In genomic region chr3:195184716-195185421, GRCh38 we compare ENCODE assay signal across 19 cellular contexts.
DNase-seq lines count a peak whose midpoint lies in the region; ATAC-seq, FAIRE-seq and TF ChIP-seq lines count a peak whose summit lies in the region.
"Had no signal": no experiment of that assay in that cellular context is flagged by ENCODE, and none has a peak within 500 bp of the region (broad histone marks: within the 10 kb centered on the region; RNA-seq: fewer than 3 reads in every experiment).

No MANE protein-coding gene starts in this region.

- H3K4me1 Mint-ChIP-seq in CD4-positive, CD25-positive, alpha-beta regulatory T cell: peaks cover 24 to 65% (median 55%) of the 10 kb centered on the region in 4 donors
- H3K4me1 Mint-ChIP-seq in H9 (peaks cover 55 to 66% of the 10 kb centered on the region in 2 experiments), endodermal cell (peaks cover 32% of the 10 kb centered on the region)

- no peak overlapping the region for H3K4me2 ChIP-seq in H9 (ENCODE audit: insufficient read depth, insufficient read length, low read length)

- peaks cover 3% of the 10 kb centered on the region for H3K36me3 Mint-ChIP-seq in CD4-positive, CD25-positive, alpha-beta regulatory T cell
- H3K36me3 Mint-ChIP-seq in H9 (ENCODE audit: insufficient read depth in 1 of 3, low read depth in 3 of 3) (peaks cover 0 to 4% (median 4%) of the 10 kb centered on the region in 3 experiments; a peak in 4 of 7 replicates), endodermal cell (ENCODE audit: low read depth) (no peaks in the 10 kb centered on the region)

- H3K4me3 Mint-ChIP-seq in CD4-positive, CD25-positive, alpha-beta regulatory T cell: peak overlapping the region; percentile 60 to 89 (median 66)
- H3K4me3 Mint-ChIP-seq in H9: no peak overlapping the region
- no peak overlapping the region for H3K4me3 Mint-ChIP-seq in endodermal cell
- H3K4me3 Mint-ChIP-seq: activated B cell treated with CpG ODN at 0.5 μM for 24 hours; activated naive CD8-positive, alpha-beta T cell treated with anti-CD3 and anti-CD28 coated beads, Interleukin-2, amount 10 ng/mL, durations not matched to agents 7 days and 5 days; B cell had no signal

- DNase-seq in CD4-positive, CD25-positive, alpha-beta regulatory T cell: peak in 1 of 3 donors; percentile 53
- DNase-seq in H9: no peak
- peak; percentile 8 for DNase-seq in endodermal cell
- DNase-seq in DMS153 (lab: John Stamatoyannopoulos, UW): no peak
- DNase-seq in GM12892 (ENCODE audit: insufficient read length): no peak
- no peak for DNase-seq in NOMO-1 (lab: John Stamatoyannopoulos, UW; ENCODE audit: unreplicated experiment in 2 of 2)
- DNase-seq: activated B cell treated with CpG ODN at 0.5 μM for 24 hours; activated naive CD8-positive, alpha-beta T cell treated with anti-CD3 and anti-CD28 coated beads, Interleukin-2, amount 10 ng/mL, durations not matched to agents 7 days and 5 days; DMS 273 treated with DMSO at 0.1 percent for 48 hours; GM23248; NCI-H2029; NCI-H524 treated with DMSO at 0.1 percent for 48 hours; right lobe of liver; SHP77 had no signal

- no peak for FAIRE-seq in GM12892 (lab: Jason Lieb, UNC)

- no CpG with 5 or more reads among the region's 3 CpGs for WGBS in H9 (ENCODE audit: extremely low coverage, insufficient read length, low lambda C conversion rate)
- 94 to 100% methylated on average over 1 to 3 of the region's 3 CpGs for WGBS in endodermal cell (ENCODE audit: insufficient coverage in 1 of 2, insufficient read length in 1 of 2), 2 experiments

- TF ChIP-seq POLR2A in GM12892 (IDR thresholded peaks at IDR 0.05; ENCODE audit: low read depth, low read length): no peak

- H2BK20ac ChIP-seq in H9 (ENCODE audit: low read depth, low read length, poor library complexity, severe bottlenecking): no peak overlapping the region

- no peak overlapping the region for H3K9ac ChIP-seq in H9 (ENCODE audit: extremely low read depth, insufficient read length, low read length)
- H3K9ac ChIP-seq in endodermal cell (ENCODE audit: extremely low read depth, low read length, poor library complexity, severe bottlenecking): no peak overlapping the region
- H3K9ac ChIP-seq: GM23248 had no signal

- H3K9me3 ChIP-seq in CD4-positive, CD25-positive, alpha-beta regulatory T cell (ENCODE audit: control insufficient read depth in 2 of 2, low read length in 2 of 2): no peaks in the 10 kb centered on the region
- H3K9me3 ChIP-seq in H9 (ENCODE audit: control insufficient read depth, low read depth, low read length) (no peaks in the 10 kb centered on the region), endodermal cell (ENCODE audit: control insufficient read depth, low read length) (no peaks in the 10 kb centered on the region), neutrophil (no peaks in the 10 kb centered on the region)
- H3K9me3 ChIP-seq: right lobe of liver, thoracic aorta had no signal

- H2AK5ac ChIP-seq in H9 (ENCODE audit: insufficient read length, low read length): no peak overlapping the region

- peaks cover 0 to 4% (median 0%) of the 10 kb centered on the region in 7 donors for H3K9me3 Mint-ChIP-seq in CD4-positive, CD25-positive, alpha-beta regulatory T cell
- no peaks in the 10 kb centered on the region for H3K9me3 Mint-ChIP-seq in H9
- H3K9me3 Mint-ChIP-seq in endodermal cell: no peaks in the 10 kb centered on the region
- H3K9me3 Mint-ChIP-seq: activated B cell treated with CpG ODN at 0.5 μM for 24 hours had no signal

- peak overlapping the region; percentile 72 to 100 (median 90) for H3K27ac Mint-ChIP-seq in CD4-positive, CD25-positive, alpha-beta regulatory T cell
- H3K27ac Mint-ChIP-seq in H9 (peak overlapping the region in 2 of 3 experiments; percentile 4 to 75; a peak in 2 of 7 replicates), endodermal cell (peak overlapping the region; percentile 40)
- H3K27ac Mint-ChIP-seq: activated naive CD8-positive, alpha-beta T cell treated with anti-CD3 and anti-CD28 coated beads, Interleukin-2, amount 10 ng/mL, durations not matched to agents 7 days and 5 days had no signal

- no peaks in the 10 kb centered on the region for H3K27me3 ChIP-seq in CD4-positive, CD25-positive, alpha-beta regulatory T cell (ENCODE audit: control insufficient read depth, insufficient read depth, low read length)
- H3K27me3 ChIP-seq in H9 (ENCODE audit: insufficient read depth, low read length): no peaks in the 10 kb centered on the region
- no peaks in the 10 kb centered on the region for H3K27me3 ChIP-seq in endodermal cell (ENCODE audit: control insufficient read depth, insufficient read depth, low read length, poor library complexity, severe bottlenecking)
- H3K27me3 ChIP-seq in neutrophil: no peaks in the 10 kb centered on the region
- H3K27me3 ChIP-seq: cardiac muscle cell, right lobe of liver had no signal

- H4K8ac ChIP-seq in H9 (replicated peaks; ENCODE audit: insufficient read length, low read depth, low read length): no peak overlapping the region

- H3K18ac ChIP-seq in H9 (ENCODE audit: insufficient read length, low read depth, low read length): no peak overlapping the region

- H3K23me2 ChIP-seq in H9 (ENCODE audit: insufficient read length, low read depth, low read length, poor library complexity, severe bottlenecking): no peaks in the 10 kb centered on the region

- ATAC-seq in CD4-positive, CD25-positive, alpha-beta regulatory T cell (ENCODE audit: low read depth in 2 of 2): no peak
- ATAC-seq in GM19395 (IDR thresholded peaks at IDR 0.05; ENCODE audit: unreplicated experiment): no peak

- H3T11ph ChIP-seq in H9 (ENCODE audit: low read length): no peak overlapping the region

- H3K4me1 ChIP-seq in CD4-positive, CD25-positive, alpha-beta regulatory T cell (ENCODE audit: control insufficient read depth, insufficient read depth, low read length, poor library complexity, severe bottlenecking): peaks cover 57% of the 10 kb centered on the region
- peaks cover 21% of the 10 kb centered on the region for H3K4me1 ChIP-seq in H9 (ENCODE audit: insufficient read depth, low read length)
- H3K4me1 ChIP-seq in endodermal cell (ENCODE audit: control insufficient read depth, insufficient read depth, low read length): peaks cover 6% of the 10 kb centered on the region
- peaks cover 39 to 46% of the 10 kb centered on the region in 2 experiments for H3K4me1 ChIP-seq in neutrophil (ENCODE audit: control insufficient read depth in 1 of 2, insufficient read depth in 1 of 2, low read depth in 1 of 2, low read length in 1 of 2)
- H3K4me1 ChIP-seq: right lobe of liver had no signal

- H2BK5ac ChIP-seq in H9 (ENCODE audit: insufficient read length, low read length): no peak overlapping the region

- no peaks in the 10 kb centered on the region; the same call in 1 of the 2 replicates for H3K79me2 ChIP-seq in H9 (ENCODE audit: insufficient read depth, low read length)

- H4K20me1 ChIP-seq in H9 (ENCODE audit: control insufficient read depth, insufficient read depth, insufficient read length): no peaks in the 10 kb centered on the region

- H2BK120ac ChIP-seq in H9 (ENCODE audit: low read depth, low read length, poor library complexity, severe bottlenecking): no peak overlapping the region

- no peak overlapping the region for H3K23ac ChIP-seq in H9 (ENCODE audit: insufficient read length, low read depth, low read length)

- H3K27ac ChIP-seq in CD4-positive, CD25-positive, alpha-beta regulatory T cell (ENCODE audit: insufficient read depth, low read length, poor library complexity, severe bottlenecking): peak overlapping the region; percentile 27
- H3K27ac ChIP-seq in H9 (ENCODE audit: insufficient read length, low read depth, low read length) (no peak overlapping the region), endodermal cell (ENCODE audit: low read depth, low read length) (peak overlapping the region; percentile 55), neutrophil (peak overlapping the region; percentile 79)
- H3K27ac ChIP-seq: cardiac muscle cell, GM23248, right lobe of liver, thoracic aorta had no signal

- H2AFZ ChIP-seq in H9 (ENCODE audit: low read length): no peak overlapping the region
- H2AFZ ChIP-seq: GM23248 had no signal

- H3K14ac ChIP-seq in H9 (ENCODE audit: insufficient read depth, low read length): no peak overlapping the region

- no peak overlapping the region for H4K91ac ChIP-seq in H9 (ENCODE audit: insufficient read length, low read depth, low read length)

- TF ChIP-seq CTCF in H9 (conservative IDR thresholded peaks at IDR 0.05) (no peak), endodermal cell (conservative IDR thresholded peaks at IDR 0.05) (no peak), neutrophil (IDR thresholded peaks at IDR 0.05) (no peak)

- no peak overlapping the region for H3K4ac ChIP-seq in H9 (ENCODE audit: low read depth, low read length)

- H3K56ac ChIP-seq in H9 (ENCODE audit: insufficient read length, low read depth, low read length): no peak overlapping the region

- H3K4me3 ChIP-seq in CD4-positive, CD25-positive, alpha-beta regulatory T cell (ENCODE audit: low read depth, low read length): peak overlapping the region; percentile 73
- H3K4me3 ChIP-seq in endodermal cell (ENCODE audit: low read length) (no peak overlapping the region), neutrophil (ENCODE audit: low read depth in 1 of 2, low read length in 1 of 2) (peak overlapping the region in 1 of 2 experiments; percentile 11)
- H3K4me3 ChIP-seq: cardiac muscle cell, GM23248, right lobe of liver, thoracic aorta had no signal

- H4K5ac ChIP-seq in H9 (ENCODE audit: insufficient read length, low read depth, low read length): no peak overlapping the region

- H3K79me1 ChIP-seq in H9 (ENCODE audit: insufficient read depth, low read depth, low read length, poor library complexity, severe bottlenecking): no peaks in the 10 kb centered on the region

- H3K27me3 Mint-ChIP-seq in CD4-positive, CD25-positive, alpha-beta regulatory T cell: no peaks in the 10 kb centered on the region
- H3K27me3 Mint-ChIP-seq in H9 (ENCODE audit: low read depth): no peaks in the 10 kb centered on the region
- no peaks in the 10 kb centered on the region for H3K27me3 Mint-ChIP-seq in endodermal cell (ENCODE audit: insufficient read depth)
- H3K27me3 Mint-ChIP-seq: activated B cell treated with CpG ODN at 0.5 μM for 24 hours; activated naive CD8-positive, alpha-beta T cell treated with anti-CD3 and anti-CD28 coated beads, Interleukin-2, amount 10 ng/mL, durations not matched to agents 7 days and 5 days; B cell had no signal

- H2BK15ac ChIP-seq in H9 (ENCODE audit: low read depth, low read length): no peak overlapping the region

- no peak overlapping the region for H2BK12ac ChIP-seq in H9 (ENCODE audit: insufficient read length, low read depth, low read length)

- H3K36me3 ChIP-seq in CD4-positive, CD25-positive, alpha-beta regulatory T cell (ENCODE audit: control insufficient read depth, insufficient read depth, low read length): no peaks in the 10 kb centered on the region
- H3K36me3 ChIP-seq in endodermal cell (ENCODE audit: control insufficient read depth, insufficient read depth, low read length) (no peaks in the 10 kb centered on the region), neutrophil (no peaks in the 10 kb centered on the region)
- H3K36me3 ChIP-seq: cardiac muscle cell, right lobe of liver, thoracic aorta had no signal

Comparison
In these comparisons a context has a peak if more than half of its experiments do, and no peak if none do; other contexts are left out.
1. H3K27ac Mint-ChIP-seq: peak in every context shown above with its lines; median percentile 90 in CD4-positive, CD25-positive, alpha-beta regulatory T cell; 40 in endodermal cell; 40 in H9.
2. H3K4me3 Mint-ChIP-seq: peak in CD4-positive, CD25-positive, alpha-beta regulatory T cell (4 of 4); none in H9 (0 of 2) and endodermal cell (single experiment).